In genomic region chr1:30929135-30929889, GRCh38 we compare ENCODE assay signal across 1 cellular context.
TF ChIP-seq lines count a peak whose summit lies in the region.

No MANE protein-coding gene starts in this region.

TF ChIP-seq in HepG2, 621 proteins besides CTCF, POLR2A, EP300 and RAD21 (continued from another document and continues in another):
- TF ChIP-seq ARID5B (CRISPR knock-in tag; IDR thresholded peaks at IDR 0.05): peak; percentile 24; the same call in 1 of the 2 replicates
- TF ChIP-seq LCORL (IDR thresholded peaks at IDR 0.05): no peak
- TF ChIP-seq LCORL (CRISPR knock-in tag; IDR thresholded peaks at IDR 0.05): no peak
- TF ChIP-seq MEF2D (CRISPR knock-in tag; IDR thresholded peaks at IDR 0.05): no peak
- TF ChIP-seq TGIF2 (CRISPR knock-in tag; IDR thresholded peaks at IDR 0.05): no peak
- TF ChIP-seq GATA4 (IDR thresholded peaks at IDR 0.05; ENCODE audit: borderline replicate concordance, low read depth): no peak
- TF ChIP-seq, protein P1, sequence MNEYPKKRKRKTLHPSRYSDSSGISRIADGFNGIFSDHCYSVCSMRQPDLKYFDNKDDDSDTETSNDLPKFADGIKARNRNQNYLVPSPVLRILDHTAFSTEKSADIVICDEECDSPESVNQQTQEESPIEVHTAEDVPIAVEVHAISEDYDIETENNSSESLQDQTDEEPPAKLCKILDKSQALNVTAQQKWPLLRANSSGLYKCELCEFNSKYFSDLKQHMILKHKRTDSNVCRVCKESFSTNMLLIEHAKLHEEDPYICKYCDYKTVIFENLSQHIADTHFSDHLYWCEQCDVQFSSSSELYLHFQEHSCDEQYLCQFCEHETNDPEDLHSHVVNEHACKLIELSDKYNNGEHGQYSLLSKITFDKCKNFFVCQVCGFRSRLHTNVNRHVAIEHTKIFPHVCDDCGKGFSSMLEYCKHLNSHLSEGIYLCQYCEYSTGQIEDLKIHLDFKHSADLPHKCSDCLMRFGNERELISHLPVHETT (CRISPR knock-in tag; conservative IDR thresholded peaks at IDR 0.05): no peak
- no peak for TF ChIP-seq POGZ (CRISPR knock-in tag; IDR thresholded peaks at IDR 0.05)
- no peak for TF ChIP-seq AGO1 (IDR thresholded peaks at IDR 0.05; ENCODE audit: low read depth, low read length, poor library complexity, severe bottlenecking)
- TF ChIP-seq GATAD2A (CRISPR knock-in tag; IDR thresholded peaks at IDR 0.05): no peak
- TF ChIP-seq ZNF770 (CRISPR knock-in tag; IDR thresholded peaks at IDR 0.05): no peak
- TF ChIP-seq ZNF652 (CRISPR knock-in tag; IDR thresholded peaks at IDR 0.05; ENCODE audit: borderline replicate concordance, low read depth): no peak
- TF ChIP-seq ZNF841 (CRISPR knock-in tag; IDR thresholded peaks at IDR 0.05; ENCODE audit: borderline replicate concordance): no peak
- TF ChIP-seq, protein P2, sequence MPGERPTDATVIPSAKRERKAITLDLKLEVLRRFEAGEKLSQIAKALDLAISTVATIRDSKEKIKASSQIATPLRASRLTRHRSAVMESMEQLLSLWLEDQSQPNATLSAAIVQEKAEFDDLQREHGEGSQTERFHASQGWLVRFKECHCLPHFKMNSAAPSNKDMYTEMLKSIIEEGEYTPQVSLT (CRISPR knock-in tag; IDR thresholded peaks at IDR 0.05; ENCODE audit: borderline replicate concordance, low read depth): no peak
- no peak for TF ChIP-seq SRSF9 (IDR thresholded peaks at IDR 0.05; ENCODE audit: borderline replicate concordance, insufficient read depth, low read depth, low read length, poor library complexity, severe bottlenecking)
- no peak for TF ChIP-seq JUNB (CRISPR knock-in tag; IDR thresholded peaks at IDR 0.05; ENCODE audit: borderline replicate concordance)
- TF ChIP-seq ZNF784 (CRISPR knock-in tag; IDR thresholded peaks at IDR 0.05; ENCODE audit: borderline replicate concordance): no peak
- no peak for TF ChIP-seq MAFK (conservative IDR thresholded peaks at IDR 0.05 in 1 of 2, IDR thresholded peaks at IDR 0.05 in 1 of 2; ENCODE audit: low read length in 2 of 2)
- peak; percentile 52 for TF ChIP-seq HNF4A (CRISPR knock-in tag; IDR thresholded peaks at IDR 0.05)
- TF ChIP-seq ZNF75D (CRISPR knock-in tag; IDR thresholded peaks at IDR 0.05; ENCODE audit: borderline replicate concordance): no peak
- no peak for TF ChIP-seq BRF2 (CRISPR knock-in tag; IDR thresholded peaks at IDR 0.05)
- TF ChIP-seq ZNF205 (CRISPR knock-in tag; IDR thresholded peaks at IDR 0.05): no peak
- no peak for TF ChIP-seq GLMP (CRISPR knock-in tag; IDR thresholded peaks at IDR 0.05; ENCODE audit: borderline replicate concordance)
- 0 out of 2 replicates have a peak, but pooled peaks have one; percentile 60 for TF ChIP-seq ZNF598 (CRISPR knock-in tag; IDR thresholded peaks at IDR 0.05; ENCODE audit: borderline replicate concordance)
- TF ChIP-seq, protein P3, sequence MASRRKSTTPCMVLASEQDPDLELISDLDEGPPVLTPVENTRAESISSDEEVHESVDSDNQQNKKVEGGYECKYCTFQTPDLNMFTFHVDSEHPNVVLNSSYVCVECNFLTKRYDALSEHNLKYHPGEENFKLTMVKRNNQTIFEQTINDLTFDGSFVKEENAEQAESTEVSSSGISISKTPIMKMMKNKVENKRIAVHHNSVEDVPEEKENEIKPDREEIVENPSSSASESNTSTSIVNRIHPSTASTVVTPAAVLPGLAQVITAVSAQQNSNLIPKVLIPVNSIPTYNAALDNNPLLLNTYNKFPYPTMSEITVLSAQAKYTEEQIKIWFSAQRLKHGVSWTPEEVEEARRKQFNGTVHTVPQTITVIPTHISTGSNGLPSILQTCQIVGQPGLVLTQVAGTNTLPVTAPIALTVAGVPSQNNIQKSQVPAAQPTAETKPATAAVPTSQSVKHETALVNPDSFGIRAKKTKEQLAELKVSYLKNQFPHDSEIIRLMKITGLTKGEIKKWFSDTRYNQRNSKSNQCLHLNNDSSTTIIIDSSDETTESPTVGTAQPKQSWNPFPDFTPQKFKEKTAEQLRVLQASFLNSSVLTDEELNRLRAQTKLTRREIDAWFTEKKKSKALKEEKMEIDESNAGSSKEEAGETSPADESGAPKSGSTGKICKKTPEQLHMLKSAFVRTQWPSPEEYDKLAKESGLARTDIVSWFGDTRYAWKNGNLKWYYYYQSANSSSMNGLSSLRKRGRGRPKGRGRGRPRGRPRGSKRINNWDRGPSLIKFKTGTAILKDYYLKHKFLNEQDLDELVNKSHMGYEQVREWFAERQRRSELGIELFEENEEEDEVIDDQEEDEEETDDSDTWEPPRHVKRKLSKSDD (CRISPR knock-in tag; IDR thresholded peaks at IDR 0.05; ENCODE audit: low read depth): no peak
- TF ChIP-seq EED (CRISPR knock-in tag; IDR thresholded peaks at IDR 0.05): no peak
- no peak for TF ChIP-seq ZSCAN9 (CRISPR knock-in tag; IDR thresholded peaks at IDR 0.05; ENCODE audit: borderline replicate concordance)
- no peak; the same call in 1 of the 2 replicates for TF ChIP-seq MIER3 (CRISPR knock-in tag; IDR thresholded peaks at IDR 0.05; ENCODE audit: borderline replicate concordance)
- no peak for TF ChIP-seq ZNF350 (CRISPR knock-in tag; IDR thresholded peaks at IDR 0.05; ENCODE audit: borderline replicate concordance, low read depth)
- no peak for TF ChIP-seq ZNF496 (CRISPR knock-in tag; IDR thresholded peaks at IDR 0.05; ENCODE audit: insufficient replicate concordance)
- TF ChIP-seq, protein P4, sequence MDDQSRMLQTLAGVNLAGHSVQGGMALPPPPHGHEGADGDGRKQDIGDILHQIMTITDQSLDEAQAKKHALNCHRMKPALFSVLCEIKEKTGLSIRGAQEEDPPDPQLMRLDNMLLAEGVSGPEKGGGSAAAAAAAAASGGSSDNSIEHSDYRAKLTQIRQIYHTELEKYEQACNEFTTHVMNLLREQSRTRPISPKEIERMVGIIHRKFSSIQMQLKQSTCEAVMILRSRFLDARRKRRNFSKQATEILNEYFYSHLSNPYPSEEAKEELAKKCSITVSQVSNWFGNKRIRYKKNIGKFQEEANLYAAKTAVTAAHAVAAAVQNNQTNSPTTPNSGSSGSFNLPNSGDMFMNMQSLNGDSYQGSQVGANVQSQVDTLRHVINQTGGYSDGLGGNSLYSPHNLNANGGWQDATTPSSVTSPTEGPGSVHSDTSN (CRISPR knock-in tag; IDR thresholded peaks at IDR 0.05; ENCODE audit: borderline replicate concordance): no peak
- no peak for TF ChIP-seq ZNF556 (CRISPR knock-in tag; IDR thresholded peaks at IDR 0.05; ENCODE audit: borderline replicate concordance)
- no peak for TF ChIP-seq ISL2 (CRISPR knock-in tag; IDR thresholded peaks at IDR 0.05)
- no peak for TF ChIP-seq NFYB (CRISPR knock-in tag; IDR thresholded peaks at IDR 0.05)
- peak; percentile 43; the same call in 1 of the 2 replicates for TF ChIP-seq NR2C2 (CRISPR knock-in tag; IDR thresholded peaks at IDR 0.05; ENCODE audit: borderline replicate concordance)
- 0 out of 2 replicates have a peak, but pooled peaks have one; percentile 56 for TF ChIP-seq POLR2AphosphoS2 (IDR thresholded peaks at IDR 0.05; ENCODE audit: low read depth, low read length)
- TF ChIP-seq GATAD1 (CRISPR knock-in tag; IDR thresholded peaks at IDR 0.05): no peak
- TF ChIP-seq ZBTB7A (CRISPR knock-in tag; IDR thresholded peaks at IDR 0.05): no peak
- TF ChIP-seq TRIM24 (CRISPR knock-in tag; IDR thresholded peaks at IDR 0.05): no peak
- no peak for TF ChIP-seq PREB (CRISPR knock-in tag; IDR thresholded peaks at IDR 0.05)
- TF ChIP-seq JARID2 (CRISPR knock-in tag; IDR thresholded peaks at IDR 0.05; ENCODE audit: insufficient replicate concordance): no peak
- no peak for TF ChIP-seq ZNF674 (CRISPR knock-in tag; IDR thresholded peaks at IDR 0.05; ENCODE audit: low read depth)
- TF ChIP-seq SP2 (CRISPR knock-in tag; IDR thresholded peaks at IDR 0.05): no peak
- TF ChIP-seq GMEB1 (CRISPR knock-in tag; IDR thresholded peaks at IDR 0.05; ENCODE audit: borderline replicate concordance): no peak
- no peak for TF ChIP-seq TAF1 (CRISPR knock-in tag; IDR thresholded peaks at IDR 0.05)
- TF ChIP-seq U2AF1 (optimal IDR thresholded peaks at IDR 0.05; ENCODE audit: low read depth, low read length): peak; percentile 33
